In genomic region chr2:8478133-8478793, GRCh38 we compare ENCODE assay signal across 9 cellular contexts.
A peak's percentile ranks its signal among the peaks of the same experiment; 100 is the strongest.
DNase-seq lines count a peak whose midpoint lies in the region; ATAC-seq and TF ChIP-seq lines count a peak whose summit lies in the region.
"Had no signal": no experiment of that assay in that cellular context is flagged by ENCODE, and none has a peak within 500 bp of the region (broad histone marks: within the 10 kb centered on the region; RNA-seq: fewer than 3 reads in every experiment).

No MANE protein-coding gene starts in this region.

- intact Hi-C loops in activated CD4-positive, alpha-beta T cell treated with anti-CD3 and anti-CD28 coated beads, Interleukin-2, amount 10 ng/mL, durations not matched to agents 24 days and 14 days (cut with micrococcal nuclease), result loop anchor here (1.0 to 10.0 kb wide), 3 partner anchors 19 to 1043 kb away; no protein-coding TSS in a partner anchor
- intact Hi-C loops in colonic mucosa (cut with DNase I), result no loop called here

- H3K4me3 Mint-ChIP-seq in activated CD4-positive, alpha-beta T cell treated with anti-CD3 and anti-CD28 coated beads, Interleukin-2, amount 10 ng/mL, durations not matched to agents 24 days and 14 days, result no peak overlapping the region
- H3K4me3 Mint-ChIP-seq in stimulated activated naive CD8-positive, alpha-beta T cell treated with anti-CD3 and anti-CD28 coated beads, Interleukin-15, amount 100 ng/mL, for 72 hours, result peak overlapping the region; percentile 55 to 72

- peaks cover 26% of the 10 kb centered on the region for H3K4me1 ChIP-seq in colonic mucosa

- H3K36me3 Mint-ChIP-seq in activated CD4-positive, alpha-beta T cell treated with anti-CD3 and anti-CD28 coated beads, Interleukin-2, amount 10 ng/mL, durations not matched to agents 24 days and 14 days (ENCODE audit: low read depth), result peaks cover 6% of the 10 kb centered on the region

- H3K36me3 ChIP-seq in colonic mucosa, result no peaks in the 10 kb centered on the region

- no peaks in the 10 kb centered on the region for H3K27me3 ChIP-seq in colonic mucosa

- H3K9me3 ChIP-seq in colonic mucosa, result no peaks in the 10 kb centered on the region
- H3K9me3 ChIP-seq: mucosa of descending colon had no signal

- no peak for TF ChIP-seq CTCF in colonic mucosa (IDR thresholded peaks at IDR 0.05)

- H3K9ac ChIP-seq in colonic mucosa (ENCODE audit: low read depth in 2 of 2, low read length in 2 of 2), result peak overlapping the region in 1 of 2 donors; percentile 42

- H3K27ac ChIP-seq in colonic mucosa, result peak overlapping the region; percentile 55

- no peak for DNase-seq in activated CD4-positive, alpha-beta T cell treated with anti-CD3 and anti-CD28 coated beads, Interleukin-2, amount 10 ng/mL, durations not matched to agents 24 days and 14 days
- no peak for DNase-seq in activated CD4-positive, alpha-beta T cell treated with anti-CD3 and anti-CD28 coated beads for 4 hours
- DNase-seq in colonic mucosa (no peak), NCI-H1417 (lab: John Stamatoyannopoulos, UW) (no peak), DMS53 (lab: John Stamatoyannopoulos, UW) (no peak), cerebellar nuclear complex (lab: John Stamatoyannopoulos, UW) (no peak)
- DNase-seq in stimulated activated naive CD8-positive, alpha-beta T cell treated with anti-CD3 and anti-CD28 coated beads, Interleukin-15, amount 100 ng/mL, for 72 hours, result no peak
- DNase-seq: mucosa of descending colon had no signal

- peaks cover 85% of the 10 kb centered on the region for H3K4me1 Mint-ChIP-seq in activated CD4-positive, alpha-beta T cell treated with anti-CD3 and anti-CD28 coated beads, Interleukin-2, amount 10 ng/mL, durations not matched to agents 24 days and 14 days
- peaks cover 98% of the 10 kb centered on the region for H3K4me1 Mint-ChIP-seq in stimulated activated naive CD8-positive, alpha-beta T cell treated with anti-CD3 and anti-CD28 coated beads, Interleukin-15, amount 100 ng/mL, for 72 hours

- H3K9me3 Mint-ChIP-seq in activated CD4-positive, alpha-beta T cell treated with anti-CD3 and anti-CD28 coated beads, Interleukin-2, amount 10 ng/mL, durations not matched to agents 24 days and 14 days, result peaks cover 3% of the 10 kb centered on the region
- no peaks in the 10 kb centered on the region for H3K9me3 Mint-ChIP-seq in stimulated activated naive CD8-positive, alpha-beta T cell treated with anti-CD3 and anti-CD28 coated beads, Interleukin-15, amount 100 ng/mL, for 72 hours

- ATAC-seq in HG03439 (IDR thresholded peaks at IDR 0.05; ENCODE audit: unreplicated experiment), result peak; percentile 16
- peak; percentile 2 for ATAC-seq in stimulated activated naive CD8-positive, alpha-beta T cell treated with anti-CD3 and anti-CD28 coated beads, Interleukin-15, amount 100 ng/mL, for 72 hours

- no peaks in the 10 kb centered on the region for H3K27me3 Mint-ChIP-seq in activated CD4-positive, alpha-beta T cell treated with anti-CD3 and anti-CD28 coated beads, Interleukin-2, amount 10 ng/mL, durations not matched to agents 24 days and 14 days
- H3K27me3 Mint-ChIP-seq in stimulated activated naive CD8-positive, alpha-beta T cell treated with anti-CD3 and anti-CD28 coated beads, Interleukin-15, amount 100 ng/mL, for 72 hours, result no peaks in the 10 kb centered on the region

- peak overlapping the region; percentile 84 for H3K27ac Mint-ChIP-seq in activated CD4-positive, alpha-beta T cell treated with anti-CD3 and anti-CD28 coated beads, Interleukin-2, amount 10 ng/mL, durations not matched to agents 24 days and 14 days
- H3K27ac Mint-ChIP-seq in stimulated activated naive CD8-positive, alpha-beta T cell treated with anti-CD3 and anti-CD28 coated beads, Interleukin-15, amount 100 ng/mL, for 72 hours, result peak overlapping the region; percentile 91 to 95

- no peak overlapping the region for H3K4me3 ChIP-seq in colonic mucosa
- H3K4me3 ChIP-seq: mucosa of descending colon had no signal
